9 cellular contexts compared by ENCODE assay signal in genomic region chr17:9693755-9694154, GRCh38. TPM values are rescaled to one million over a fixed set of nuclear protein-coding genes. Genes with fewer than 3 reads are reported as not detected.
"Had no signal": no experiment of that assay in that cellular context is flagged by ENCODE, and none has a peak within 500 bp of the region (broad histone marks: within the 10 kb centered on the region; RNA-seq: fewer than 3 reads in every experiment).

No MANE protein-coding gene starts in this region.

- H3K9me3 Mint-ChIP-seq: GM23338, H9 had no signal

- H3K27ac Mint-ChIP-seq: GM23338, H9, HFFc6 had no signal

- H3K4me3 ChIP-seq: GM23248, GM23338, HAP-1 had no signal

- H3K9ac ChIP-seq: GM23248 had no signal

- H3K36me3 ChIP-seq: HAP-1 had no signal

- ATAC-seq: GM23338, HCT116 had no signal

- H3K4me2 ChIP-seq: GM23338 had no signal

- H3K4me1 Mint-ChIP-seq: GM23338, H9 had no signal

- DNase-seq: GM23248, GOT3, H7, H9, HCEC 1CT, HFFc6 had no signal

- H3K27ac ChIP-seq: GM23248 had no signal

- H3K4me1 ChIP-seq: HAP-1 had no signal

- H3K4me3 Mint-ChIP-seq: GM23338, H9, HFFc6 had no signal

- H2AFZ ChIP-seq: GM23248, GM23338 had no signal

- H3K9me3 ChIP-seq: HAP-1 had no signal

RNA-seq across cellular contexts. Expression of gene USP43, which starts 48.4 kb away (rescaled TPM):
- total RNA-seq: GM23248 had no signal
